ENCODE assay signal across 8 cellular contexts in the genomic region with DNA sequence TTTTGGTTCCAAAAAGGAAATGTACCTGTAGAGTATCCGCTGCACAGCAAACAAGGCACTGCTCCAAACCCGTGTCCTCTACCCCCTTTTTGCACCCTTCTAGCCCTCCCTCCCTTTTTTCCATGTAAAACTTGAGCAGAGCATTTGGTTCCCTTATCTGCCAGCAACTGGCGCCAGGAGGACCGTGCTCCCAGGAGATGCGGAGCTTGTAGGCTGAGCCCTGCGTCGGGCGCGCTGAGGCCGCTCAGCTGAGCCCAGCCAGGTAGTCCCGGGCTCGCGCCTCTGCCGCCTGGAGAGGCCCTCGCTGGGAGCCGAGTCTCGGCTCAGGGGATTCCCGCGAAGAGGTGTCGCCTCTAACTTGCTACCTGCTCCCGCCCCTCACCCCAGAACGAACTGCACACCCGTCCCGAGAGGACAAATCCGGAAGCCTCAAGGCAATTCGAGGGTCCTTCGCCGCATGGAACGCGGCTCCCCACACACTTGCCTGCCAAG. TPM values are rescaled to one million over a fixed set of nuclear protein-coding genes. Genes with fewer than 3 reads are reported as not detected.
DNase-seq lines count a peak whose midpoint lies in the region; ATAC-seq, FAIRE-seq and TF ChIP-seq lines count a peak whose summit lies in the region.

No MANE protein-coding gene starts in this region.

- H3K4me1 Mint-ChIP-seq in chondrocyte (ENCODE audit: low read depth) = peaks cover 52% of the 10 kb centered on the region

- H3K36me3 Mint-ChIP-seq in chondrocyte (ENCODE audit: low read depth) = no peaks in the 10 kb centered on the region

- POLR2A ChIA-PET in HepG2 (lab: Yijun Ruan, JAX) = interaction anchor here (0.6 to 1.3 kb wide), 3 partner anchors 21 to 78 kb away, joined by 3 to 4 read pairs (median 4); no protein-coding TSS in a partner anchor

- intact Hi-C loops in HepG2 (cut with micrococcal nuclease; ENCODE audit: unreplicated experiment) = loop anchor here (5.0 kb wide), 1 partner anchor 81 kb away; a partner anchor contains a TSS

- CTCF ChIA-PET in HepG2 (lab: Yijun Ruan, JAX; ENCODE audit: low intra/inter-chr PET ratio, low total read pairs) = no interaction called here

- H3K9me3 ChIP-seq in HepG2 (ENCODE audit: low read length) = no peaks in the 10 kb centered on the region

- H3K4me3 Mint-ChIP-seq in chondrocyte (ENCODE audit: unreplicated experiment) = peak overlapping the region; percentile 100

- 0% methylated on average over 14 of the region's 30 CpGs for whole genome bisulfite sequencing in HepG2 (ENCODE audit: low lambda C conversion rate)

- no peaks in the 10 kb centered on the region; a peak in 1 of 5 replicates for H3K36me3 ChIP-seq in HepG2 (replicated peaks in 1 of 2; ENCODE audit: control insufficient read depth in 1 of 2, insufficient read depth in 2 of 2, low read length in 2 of 2)

- peak overlapping the region; percentile 94 for H3K9ac ChIP-seq in HepG2 (ENCODE audit: insufficient read depth, low read depth, low read length)

- TF ChIP-seq RAD21 in HepG2 (CRISPR knock-in tag; IDR thresholded peaks at IDR 0.05) = no peak; the same call in 1 of the 2 replicates

- BruUV-seq in HepG2 (replicated peaks; lab: Mats Ljungman, UMichigan) = no TSS peak

- DNase-seq in NCI-H1092 treated with DMSO at 0.1 percent for 48 hours (lab: John Stamatoyannopoulos, UW) (peak; percentile 46), NCI-H1092 (lab: John Stamatoyannopoulos, UW) (no peak), NCI-H146 (lab: John Stamatoyannopoulos, UW) (peak; percentile 71), chondrocyte (ENCODE audit: low spot score) (no peak), HepG2 (ENCODE audit: low spot score) (peak; percentile 38)
- peak; percentile 60 to 61 for DNase-seq in activated CD4-positive, alpha-beta T cell treated with anti-CD3 and anti-CD28 coated beads for 24 hours (ENCODE audit: low read depth in 2 of 2)
- peak; percentile 60 to 72 for DNase-seq in stimulated activated CD4-positive, alpha-beta T cell treated with anti-CD3 and anti-CD28 coated beads, Interleukin-4, amount 100 ng/mL, for 48 hours (ENCODE audit: low read depth in 2 of 2)

- H3K27ac ChIP-seq in HepG2 (ENCODE audit: extremely low read length, insufficient read depth, low read length) = peak overlapping the region; percentile 94

- no peaks in the 10 kb centered on the region; a peak in 1 of 5 replicates for H3K27me3 ChIP-seq in HepG2 (ENCODE audit: control insufficient read depth in 1 of 2, insufficient read depth in 2 of 2, low read length in 2 of 2)

- TF ChIP-seq POLR2A in HepG2 (IDR thresholded peaks at IDR 0.05; ENCODE audit: insufficient read depth in 1 of 2, low read depth in 2 of 2, low read length in 2 of 2) = no peak; a peak in 1 of 4 replicates

- peak overlapping the region; percentile 65 to 90 (median 86) for H3K4me3 ChIP-seq in HepG2 (replicated peaks in 1 of 3; ENCODE audit: insufficient read depth in 1 of 3, low read depth in 2 of 3, low read length in 3 of 3)

- no peak for FAIRE-seq in HepG2 (lab: Jason Lieb, UNC)

- TF ChIP-seq EP300 in HepG2 (IDR thresholded peaks at IDR 0.05; ENCODE audit: low read depth in 2 of 2, low read length in 2 of 2) (no peak), HepG2 (CRISPR knock-in tag; IDR thresholded peaks at IDR 0.05; ENCODE audit: borderline replicate concordance) (no peak)

- peaks cover 51% of the 10 kb centered on the region for H3K79me2 ChIP-seq in HepG2 (ENCODE audit: insufficient read depth, low read length)

- peaks cover 6% of the 10 kb centered on the region; the same call in 1 of the 2 replicates for H4K20me1 ChIP-seq in HepG2 (ENCODE audit: insufficient read depth, low read length)

- no peak overlapping the region for H2AFZ ChIP-seq in HepG2 (ENCODE audit: low read length)

- ATAC-seq in HG02610 (IDR thresholded peaks at IDR 0.05; ENCODE audit: unreplicated experiment) (peak; percentile 71), HepG2 (peak; percentile 90)

- peak overlapping the region; percentile 99 for H3K27ac Mint-ChIP-seq in chondrocyte (ENCODE audit: unreplicated experiment)

- H3K4me2 ChIP-seq in HepG2 (ENCODE audit: low read depth, low read length) = peak overlapping the region; percentile 88

- in situ Hi-C loops in HepG2 (cut with HindIII; ENCODE audit: extremely low pct_ligation_motif_present, low pct_unique_long_range_greater_than_20kb) = no loop called here

- no peaks in the 10 kb centered on the region for H3K9me3 Mint-ChIP-seq in chondrocyte (ENCODE audit: low read depth)

- peaks cover 52% of the 10 kb centered on the region for H3K4me1 ChIP-seq in HepG2 (ENCODE audit: insufficient read depth, low read length)

- no peak for TF ChIP-seq CTCF in chondrocyte (IDR thresholded peaks at IDR 0.05)
- TF ChIP-seq CTCF in HepG2 (CRISPR knock-in tag; IDR thresholded peaks at IDR 0.05) = 0 out of 2 replicates have a peak, but pooled peaks have one; percentile 4

- H3K27me3 Mint-ChIP-seq in chondrocyte (ENCODE audit: low read depth) = no peaks in the 10 kb centered on the region

TF ChIP-seq in HepG2, 621 proteins besides CTCF, POLR2A, EP300 and RAD21 (continues in another document):
- TF ChIP-seq, protein P1, sequence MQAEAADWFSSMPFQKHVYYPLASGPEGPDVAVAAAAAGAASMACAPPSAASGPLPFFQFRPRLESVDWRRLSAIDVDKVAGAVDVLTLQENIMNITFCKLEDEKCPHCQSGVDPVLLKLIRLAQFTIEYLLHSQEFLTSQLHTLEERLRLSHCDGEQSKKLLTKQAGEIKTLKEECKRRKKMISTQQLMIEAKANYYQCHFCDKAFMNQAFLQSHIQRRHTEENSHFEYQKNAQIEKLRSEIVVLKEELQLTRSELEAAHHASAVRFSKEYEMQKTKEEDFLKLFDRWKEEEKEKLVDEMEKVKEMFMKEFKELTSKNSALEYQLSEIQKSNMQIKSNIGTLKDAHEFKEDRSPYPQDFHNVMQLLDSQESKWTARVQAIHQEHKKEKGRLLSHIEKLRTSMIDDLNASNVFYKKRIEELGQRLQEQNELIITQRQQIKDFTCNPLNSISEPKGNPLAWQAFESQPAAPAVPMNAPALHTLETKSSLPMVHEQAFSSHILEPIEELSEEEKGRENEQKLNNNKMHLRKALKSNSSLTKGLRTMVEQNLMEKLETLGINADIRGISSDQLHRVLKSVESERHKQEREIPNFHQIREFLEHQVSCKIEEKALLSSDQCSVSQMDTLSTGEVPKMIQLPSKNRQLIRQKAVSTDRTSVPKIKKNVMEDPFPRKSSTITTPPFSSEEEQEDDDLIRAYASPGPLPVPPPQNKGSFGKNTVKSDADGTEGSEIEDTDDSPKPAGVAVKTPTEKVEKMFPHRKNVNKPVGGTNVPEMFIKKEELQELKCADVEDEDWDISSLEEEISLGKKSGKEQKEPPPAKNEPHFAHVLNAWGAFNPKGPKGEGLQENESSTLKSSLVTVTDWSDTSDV (CRISPR knock-in tag; IDR thresholded peaks at IDR 0.05) = peak; percentile 48; the same call in 1 of the 2 replicates
- no peak for TF ChIP-seq NR2C2 (CRISPR knock-in tag; IDR thresholded peaks at IDR 0.05; ENCODE audit: borderline replicate concordance)
- no peak for TF ChIP-seq SYNCRIP (IDR thresholded peaks at IDR 0.05; ENCODE audit: insufficient read depth, low read depth, low read length)
- no peak for TF ChIP-seq SMAD3 (CRISPR knock-in tag; IDR thresholded peaks at IDR 0.05)
- 0 out of 2 replicates have a peak, but pooled peaks have one; percentile 42 for TF ChIP-seq ZZZ3 (CRISPR knock-in tag; IDR thresholded peaks at IDR 0.05; ENCODE audit: borderline replicate concordance)
- peak; percentile 78; the same call in 1 of the 2 replicates for TF ChIP-seq ZNF383 (CRISPR knock-in tag; IDR thresholded peaks at IDR 0.05; ENCODE audit: borderline replicate concordance)
- TF ChIP-seq EED (CRISPR knock-in tag; IDR thresholded peaks at IDR 0.05) = peak; percentile 60; the same call in 1 of the 2 replicates
- no peak for TF ChIP-seq JUN (CRISPR knock-in tag; IDR thresholded peaks at IDR 0.05)
- TF ChIP-seq TGIF2 (CRISPR knock-in tag; IDR thresholded peaks at IDR 0.05) = no peak
- TF ChIP-seq NRL (CRISPR knock-in tag; IDR thresholded peaks at IDR 0.05; ENCODE audit: borderline replicate concordance) = peak; percentile 64; the same call in 1 of the 2 replicates

RNA-seq across cellular contexts. Expression of a gene that starts 0.6 kb away (rescaled TPM):
- total RNA-seq in chondrocyte = 34.5 to 41.6 TPM (median 35.8 TPM) in 3 replicates
- 31.7 and 36.0 TPM in 2 replicates for total RNA-seq in HepG2 (2016; rRNA removed; fragmentation: Illumina TruSeq; extraction: Trizol)
- 20.0 and 27.4 TPM in 2 replicates for total RNA-seq in HepG2 (2016; cell fraction: cytosol; rRNA removed; fragmentation: Illumina TruSeq; extraction: Trizol; ENCODE audit: low read depth)
- total RNA-seq in HepG2 (2016; cell fraction: insoluble cytoplasmic fraction; rRNA removed; fragmentation: Illumina TruSeq; extraction: Trizol) = 29.5 and 34.2 TPM in 2 replicates
- total RNA-seq in HepG2 (2016; cell fraction: membrane; rRNA removed; fragmentation: Illumina TruSeq; extraction: Trizol) = 13.8 and 21.5 TPM in 2 replicates
- total RNA-seq in HepG2 (2016; cell fraction: nucleus; rRNA removed; fragmentation: Illumina TruSeq; extraction: Trizol) = 55.5 and 65.2 TPM in 2 replicates
- polyA plus RNA-seq in HepG2 (2011; rRNA removed) = 10.3 and 11.0 TPM in 2 replicates
- 2.5 and 5.2 TPM in 2 replicates for polyA plus RNA-seq in HepG2 (2011; cell fraction: cytosol; rRNA removed)
- 13.1 and 16.3 TPM in 2 replicates for polyA plus RNA-seq in HepG2 (2011; cell fraction: nucleus; rRNA removed)
- polyA plus RNA-seq in HepG2 (2012) = 13.3 and 15.9 TPM in 2 replicates
- polyA plus RNA-seq in HepG2 (2016; cell fraction: cytosol; fragmentation: Illumina TruSeq; extraction: Trizol; ENCODE audit: low read depth) = 0.60 and 0.96 TPM in 2 replicates
- 20.5 and 21.0 TPM in 2 replicates for polyA plus RNA-seq in HepG2 (2016; cell fraction: insoluble cytoplasmic fraction; fragmentation: Illumina TruSeq; extraction: Trizol; ENCODE audit: low read depth)
- 3.7 and 4.0 TPM in 2 replicates for polyA plus RNA-seq in HepG2 (2016; cell fraction: membrane; fragmentation: Illumina TruSeq; extraction: Trizol; ENCODE audit: low read depth)
- 39.3 and 41.4 TPM in 2 replicates for polyA plus RNA-seq in HepG2 (2016; cell fraction: nucleus; fragmentation: Illumina TruSeq; extraction: Trizol; ENCODE audit: insufficient read depth, low read depth)
- polyA minus RNA-seq in HepG2 (2011; rRNA and poly(A)+ RNA removed; ENCODE audit: low replicate concordance) = 10.4 and 25.6 TPM in 2 replicates
- 12.9 and 15.3 TPM in 2 replicates for polyA minus RNA-seq in HepG2 (2011; cell fraction: cytosol; rRNA and poly(A)+ RNA removed)
- polyA minus RNA-seq in HepG2 (2011; cell fraction: nucleus; rRNA and poly(A)+ RNA removed) = 95.0 and 116 TPM in 2 replicates

Comparison
In these comparisons a context has a peak if more than half of its experiments do, and no peak if none do; other contexts are left out.
1. DNase-seq: peak in NCI-H1092 treated with DMSO at 0.1 percent for 48 hours (single experiment), NCI-H146 (single experiment), activated CD4-positive, alpha-beta T cell treated with anti-CD3 and anti-CD28 coated beads for 24 hours (2 of 2), HepG2 (single experiment) and stimulated activated CD4-positive, alpha-beta T cell treated with anti-CD3 and anti-CD28 coated beads, Interleukin-4, amount 100 ng/mL, for 48 hours (2 of 2); none in NCI-H1092 (single experiment) and chondrocyte (single experiment).